9 cellular contexts compared by ENCODE assay signal in the genomic region with DNA sequence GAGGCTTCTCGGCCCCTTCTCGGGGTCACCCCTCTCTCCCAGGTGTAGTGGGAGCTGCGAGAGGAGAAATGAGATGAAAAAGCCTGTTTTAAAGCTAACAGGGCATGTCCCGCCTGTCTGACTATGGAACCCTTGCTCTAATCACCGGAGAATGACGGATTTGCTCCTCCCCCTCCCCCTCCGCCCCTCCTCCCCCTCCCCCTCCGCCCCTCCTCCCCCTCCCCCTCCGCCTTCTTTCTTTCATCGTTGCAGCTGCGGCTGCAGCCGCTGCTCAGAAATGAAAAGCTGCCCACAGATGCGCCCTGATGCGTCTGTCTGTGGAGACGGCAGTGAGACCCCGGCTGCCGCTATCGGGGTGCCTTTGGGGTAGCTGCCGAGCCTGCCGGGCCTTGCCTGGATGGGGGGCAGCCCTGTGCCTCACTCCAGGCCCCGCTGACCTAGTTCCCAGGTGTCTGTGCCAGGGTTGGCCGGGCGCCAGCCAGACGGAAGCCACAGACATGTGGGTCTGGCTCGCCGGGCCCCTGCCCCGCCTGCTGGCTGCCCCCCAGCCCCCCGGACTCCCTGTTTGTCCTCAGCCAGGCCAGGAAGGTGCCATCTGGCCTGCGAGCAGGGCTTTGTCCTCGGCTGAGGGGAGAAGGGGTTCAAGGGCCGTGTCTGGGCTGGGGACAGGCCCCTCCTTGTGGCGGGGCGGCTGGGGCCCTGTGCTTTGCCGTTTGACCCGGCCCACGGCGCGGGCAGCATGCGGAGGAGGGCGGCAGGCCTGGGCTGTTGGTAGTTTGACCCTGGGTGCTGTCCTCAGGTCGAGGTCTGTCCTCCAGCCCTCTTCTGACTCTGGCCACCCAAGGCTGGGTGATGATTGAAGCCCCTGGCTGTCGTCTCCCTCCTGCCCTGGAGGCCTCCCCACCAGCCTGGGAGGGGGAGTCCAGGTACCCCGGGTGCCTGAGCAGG. TPM values are rescaled to one million over a fixed set of nuclear protein-coding genes. Genes with fewer than 3 reads are reported as not detected.
DNase-seq lines count a peak whose midpoint lies in the region; ATAC-seq lines count a peak whose summit lies in the region.
"Had no signal": no experiment of that assay in that cellular context is flagged by ENCODE, and none has a peak within 500 bp of the region (broad histone marks: within the 10 kb centered on the region; RNA-seq: fewer than 3 reads in every experiment).

No MANE protein-coding gene starts in this region.

- H3K36me3 Mint-ChIP-seq in T-helper 17 cell (ENCODE audit: low read depth): peaks cover 2% of the 10 kb centered on the region

- H3K27me3 Mint-ChIP-seq in T-helper 17 cell: no peaks in the 10 kb centered on the region

- peak overlapping the region; percentile 72 for H3K27ac ChIP-seq in substantia nigra (ENCODE audit: low read depth, low read length, poor library complexity, severe bottlenecking)

- ATAC-seq in T-helper 17 cell: peak; percentile 49
- ATAC-seq in left colon: no peak

- peaks cover 7% of the 10 kb centered on the region for H3K4me1 Mint-ChIP-seq in T-helper 17 cell

- intact Hi-C loops in left colon (cut with DNase I, micrococcal nuclease): no loop called here

- H3K9me3 ChIP-seq in T-helper 17 cell (ENCODE audit: control insufficient read depth, low read length, poor library complexity, severe bottlenecking): no peaks in the 10 kb centered on the region

- peak; percentile 45 to 90 (median 82) for DNase-seq in NCI-H1417 (lab: John Stamatoyannopoulos, UW)
- DNase-seq in NCI-H1417 treated with DMSO at 0.1 percent for 48 hours (lab: John Stamatoyannopoulos, UW): no peak
- DNase-seq in T-helper 17 cell: peak in 1 of 3 donors; percentile 18
- DNase-seq in hypothalamus (lab: John Stamatoyannopoulos, UW): peak in 40 of 51 donors; percentile 12 to 77 (median 58)
- DNase-seq in substantia nigra (lab: John Stamatoyannopoulos, UW): peak in 42 of 49 donors; percentile 20 to 96 (median 50)
- no peak for DNase-seq in NAMALWA (ENCODE audit: low spot score)
- DNase-seq in NCI-H446 treated with DMSO at 0.1 percent for 48 hours (lab: John Stamatoyannopoulos, UW): no peak
- DNase-seq in left colon: no peak
- DNase-seq: activated CD8-positive, alpha-beta memory T cell treated with anti-CD3 and anti-CD28 coated beads, Interleukin-2, amount 50 U/mL, for 48 hours had no signal

- no peak overlapping the region for H3K4me3 Mint-ChIP-seq in T-helper 17 cell

- H3K27ac Mint-ChIP-seq in T-helper 17 cell: peak overlapping the region; percentile 47

RNA-seq across cellular contexts. Expression of a gene that starts 37.6 kb away (rescaled TPM):
- 1 to 10 TPM in 1 of 2 donors, under 1 TPM in 1; 0.86 to 1.5 TPM for total RNA-seq in T-helper 17 cell
- total RNA-seq in left colon: 1 to 10 TPM; 3.2 to 5.1 TPM

RNA-seq across cellular contexts. Expression of a gene that starts 38.0 kb away (rescaled TPM):
- total RNA-seq in T-helper 17 cell (10 to 100 TPM; 39.1 to 40.9 TPM), left colon (100 to 1,000 TPM in 1 of 2 donors, 10 to 100 TPM in 1; 94.7 to 110 TPM)

Comparison
In these comparisons a context has a peak if more than half of its experiments do, and no peak if none do; other contexts are left out.
1. DNase-seq: peak in NCI-H1417 (3 of 3), hypothalamus (40 of 51) and substantia nigra (42 of 49); none in NCI-H1417 treated with DMSO at 0.1 percent for 48 hours (single experiment), NAMALWA (single experiment), NCI-H446 treated with DMSO at 0.1 percent for 48 hours (single experiment) and left colon (0 of 2).